Comparison of ENCODE assay signal across 8 cellular contexts in genomic region chr9:123225374-123225813, GRCh38. TPM values are rescaled to one million over a fixed set of nuclear protein-coding genes. Genes with fewer than 3 reads are reported as not detected.
A peak's percentile ranks its signal among the peaks of the same experiment; 100 is the strongest.
DNase-seq lines count a peak whose midpoint lies in the region; ATAC-seq and TF ChIP-seq lines count a peak whose summit lies in the region.

No MANE protein-coding gene starts in this region.

- H3F3A ChIP-seq in SK-N-SH (replicated peaks; ENCODE audit: insufficient read depth): peaks cover 4% of the 10 kb centered on the region

- H3K4me1 ChIP-seq in SK-N-SH (ENCODE audit: control insufficient read depth in 1 of 2, insufficient read depth in 2 of 2, low read depth in 1 of 2, low read length in 1 of 2): peaks cover 0 to 8% of the 10 kb centered on the region in 2 experiments; a peak in 2 of 4 replicates

- no peak overlapping the region for H2AFZ ChIP-seq in SK-N-SH (ENCODE audit: low read depth)

- ATAC-seq in GM19043 (IDR thresholded peaks at IDR 0.05; ENCODE audit: low read depth, unreplicated experiment) (peak; percentile 85), HG03159 (IDR thresholded peaks at IDR 0.05; ENCODE audit: unreplicated experiment) (peak; percentile 87)

- no peaks in the 10 kb centered on the region for H3K79me2 ChIP-seq in SK-N-SH (ENCODE audit: insufficient read depth)

- WGBS in SK-N-SH (ENCODE audit: low lambda C conversion rate): 52% methylated on average over 4 of the region's 4 CpGs

- H3K27ac ChIP-seq in SK-N-SH (ENCODE audit: low read depth in 2 of 2, low read length in 1 of 2): no peak overlapping the region

- POLR2A ChIA-PET in SK-N-SH (lab: Yijun Ruan, JAX): no interaction called here

- CTCF ChIA-PET in SK-N-SH (lab: Yijun Ruan, JAX): interaction anchor here (0.5 to 1.3 kb wide), 7 partner anchors 42 to 144 kb away, joined by 3 to 5 read pairs (median 3); no protein-coding TSS in a partner anchor

- peak; percentile 60 for TF ChIP-seq CTCF in SK-N-SH (IDR thresholded peaks at IDR 0.05)

- no peaks in the 10 kb centered on the region for H3K36me3 ChIP-seq in SK-N-SH (replicated peaks in 1 of 2; ENCODE audit: control insufficient read depth in 1 of 2, insufficient read depth in 2 of 2, low read length in 1 of 2)

- no peak for TF ChIP-seq EP300 in SK-N-SH (IDR thresholded peaks at IDR 0.05; ENCODE audit: borderline replicate concordance in 1 of 2, low read depth in 1 of 2, low read length in 1 of 2)

- no peaks in the 10 kb centered on the region for H3K9me3 ChIP-seq in SK-N-SH

- no peaks in the 10 kb centered on the region for H3K9me2 ChIP-seq in SK-N-SH

- DNase-seq in COLO829 (ENCODE audit: low spot score): peak; percentile 45
- peak; percentile 20 for DNase-seq in SK-N-SH
- peak; percentile 27 for DNase-seq in activated naive CD8-positive, alpha-beta T cell treated with anti-CD3 and anti-CD28 coated beads, Interleukin-2, amount 50 U/mL, for 16 hours (ENCODE audit: low read depth, low spot score)
- peak; percentile 59 for DNase-seq in inferior parietal cortex (ENCODE audit: extremely low spot score)
- DNase-seq in stimulated activated CD4-positive, alpha-beta T cell treated with anti-CD3 and anti-CD28 coated beads, Interleukin-4, amount 100 ng/mL, for 24 hours: peak; percentile 74
- no peak for DNase-seq in DMS114 treated with DMSO at 0.1 percent for 48 hours (lab: John Stamatoyannopoulos, UW; ENCODE audit: unreplicated experiment)

- 0 out of 2 replicates have a peak overlapping the region, but pooled peaks have one; percentile 6 for H3K4me2 ChIP-seq in SK-N-SH

- H3K27me3 ChIP-seq in SK-N-SH (ENCODE audit: insufficient read depth): no peaks in the 10 kb centered on the region

- TF ChIP-seq RAD21 in SK-N-SH (IDR thresholded peaks at IDR 0.05; ENCODE audit: low read length): peak; percentile 59

- H3K9ac ChIP-seq in SK-N-SH: no peak overlapping the region

- H3K4me3 ChIP-seq in SK-N-SH (ENCODE audit: low read depth in 2 of 2, low read length in 1 of 2): no peak overlapping the region

- H4K20me1 ChIP-seq in SK-N-SH (ENCODE audit: insufficient read depth): no peaks in the 10 kb centered on the region; the same call in 1 of the 2 replicates

TF ChIP-seq in SK-N-SH, 30 proteins besides CTCF, POLR2A, EP300 and RAD21:
- peak; percentile 45 for TF ChIP-seq SMC3 (IDR thresholded peaks at IDR 0.05; ENCODE audit: low read depth, low read length)
- no peak for TF ChIP-seq POLR2AphosphoS5 (IDR thresholded peaks at IDR 0.05; ENCODE audit: low read depth, low read length)
- TF ChIP-seq EZH2phosphoT487 (IDR thresholded peaks at IDR 0.05; ENCODE audit: borderline replicate concordance, low read depth): no peak
- TF ChIP-seq JUND (IDR thresholded peaks at IDR 0.05): no peak
- no peak for TF ChIP-seq TEAD4 (IDR thresholded peaks at IDR 0.05; ENCODE audit: borderline replicate concordance, insufficient read depth)

RNA-seq across cellular contexts. Expression of gene STRBP, which starts 43.0 kb away (rescaled TPM):
- 5.9 and 7.6 TPM in 2 replicates for polyA plus RNA-seq in SK-N-SH (2012; rRNA removed)
- polyA plus RNA-seq in SK-N-SH (2012; cell fraction: cytosol; rRNA removed): 8.9 and 9.3 TPM in 2 replicates
- polyA plus RNA-seq in SK-N-SH (2012; cell fraction: nucleus; rRNA removed): 2.6 and 8.5 TPM in 2 replicates
